Comparison of ENCODE assay signal across 25 cellular contexts in genomic region chr2:9113262-9113661, GRCh38.
A peak's percentile ranks its signal among the peaks of the same experiment; 100 is the strongest.
DNase-seq lines count a peak whose midpoint lies in the region; ATAC-seq, FAIRE-seq and TF ChIP-seq lines count a peak whose summit lies in the region.
"Had no signal": no experiment of that assay in that cellular context is flagged by ENCODE, and none has a peak within 500 bp of the region (broad histone marks: within the 10 kb centered on the region; RNA-seq: fewer than 3 reads in every experiment).

No MANE protein-coding gene starts in this region.

- no peaks in the 10 kb centered on the region for H3K79me2 ChIP-seq in K562 (ENCODE audit: control insufficient read depth, insufficient read depth, low read length)

- H3K9ac ChIP-seq in IMR-90 (ENCODE audit: low read depth, low read length) (no peak overlapping the region), K562 (ENCODE audit: insufficient read depth in 1 of 2, low read depth in 2 of 2, low read length in 2 of 2) (no peak overlapping the region), neuronal stem cell (ENCODE audit: low read depth, low read length, poor library complexity) (peak overlapping the region; percentile 73)

- H2AK5ac ChIP-seq in IMR-90 (ENCODE audit: low read depth, low read length) = peak overlapping the region; percentile 83; the same call in 1 of the 2 replicates
- H2AK5ac ChIP-seq in neuronal stem cell (ENCODE audit: low read depth, low read length) = no peak overlapping the region

- no peak for TF ChIP-seq EP300 in K562 (IDR thresholded peaks at IDR 0.05; ENCODE audit: low read length)

- H3K36me3 ChIP-seq in IMR-90 (ENCODE audit: control insufficient read depth, insufficient read depth, low read length) = no peaks in the 10 kb centered on the region
- H3K36me3 ChIP-seq in K562 (ENCODE audit: control insufficient read depth, insufficient read depth, low read length) = no peaks in the 10 kb centered on the region
- no peaks in the 10 kb centered on the region for H3K36me3 ChIP-seq in neuronal stem cell (replicated peaks in 1 of 2; ENCODE audit: control insufficient read depth in 2 of 2, insufficient read depth in 2 of 2, low read length in 2 of 2)
- H3K36me3 ChIP-seq: BE2C, HAP-1, Peyer's patch had no signal

- no peak overlapping the region for H3K4me3 ChIP-seq in IMR-90 (ENCODE audit: insufficient read depth, low read depth, low read length)
- H3K4me3 ChIP-seq in K562 = no peak overlapping the region
- no peak overlapping the region for H3K4me3 ChIP-seq in neuronal stem cell (ENCODE audit: low read length in 2 of 2)
- H3K4me3 ChIP-seq: GM23248, HAP-1, Peyer's patch had no signal

- H3K23ac ChIP-seq in IMR-90 (ENCODE audit: low read depth, low read length) = no peak overlapping the region
- H3K23ac ChIP-seq in neuronal stem cell (ENCODE audit: low read depth, low read length, poor library complexity) = no peak overlapping the region

- TF ChIP-seq CTCF in IMR-90 (conservative IDR thresholded peaks at IDR 0.05; ENCODE audit: low read depth, low read length) (no peak), K562 (IDR thresholded peaks at IDR 0.05 in 2 of 3, conservative IDR thresholded peaks at IDR 0.05 in 1 of 3; ENCODE audit: insufficient read depth in 2 of 3, low read depth in 1 of 3, low read length in 3 of 3) (no peak)

- H3K56ac ChIP-seq in IMR-90 (ENCODE audit: extremely low read depth, insufficient read depth, low read length) = no peak overlapping the region

- H3K27ac ChIP-seq in IMR-90 (ENCODE audit: insufficient read depth, low read length) (no peak overlapping the region), K562 (ENCODE audit: extremely low read depth, low read depth, low read length) (no peak overlapping the region), neuronal stem cell (replicated peaks; ENCODE audit: low read length) (no peak overlapping the region)
- H3K27ac ChIP-seq: Peyer's patch had no signal

- H3K79me1 ChIP-seq in IMR-90 (ENCODE audit: low read depth in 1 of 2, low read length in 2 of 2) = 0 out of 4 replicates have a peak, but pooled peaks cover 0 to 4% of the 10 kb centered on the region in 2 experiments
- no peaks in the 10 kb centered on the region for H3K79me1 ChIP-seq in neuronal stem cell (ENCODE audit: low read depth, low read length)

- in situ Hi-C loops in IMR-90 (cut with MboI; ENCODE audit: low sequenced_read_pairs) = no loop called here
- in situ Hi-C loops in K562 (cut with MboI) = no loop called here

- H3K14ac ChIP-seq in IMR-90 (replicated peaks; ENCODE audit: low read depth, low read length) = no peak overlapping the region
- H3K14ac ChIP-seq in neuronal stem cell (ENCODE audit: low read length) = no peak overlapping the region

- H2BK5ac ChIP-seq in IMR-90 (ENCODE audit: low read depth, low read length, poor library complexity, severe bottlenecking) (no peak overlapping the region), neuronal stem cell (ENCODE audit: low read length) (no peak overlapping the region)

- H3K9me1 ChIP-seq in IMR-90 (ENCODE audit: insufficient read depth, low read length) (peaks cover 16% of the 10 kb centered on the region), K562 (ENCODE audit: control insufficient read depth, insufficient read depth, low read length) (no peaks in the 10 kb centered on the region)

- H3K27me3 ChIP-seq in IMR-90 (ENCODE audit: control insufficient read depth, insufficient read depth, low read length) (no peaks in the 10 kb centered on the region), K562 (ENCODE audit: control insufficient read depth in 2 of 2, insufficient read depth in 2 of 2, low read length in 2 of 2) (no peaks in the 10 kb centered on the region), neuronal stem cell (ENCODE audit: control insufficient read depth in 3 of 3, insufficient read depth in 3 of 3, low read depth in 1 of 3, low read length in 3 of 3) (peaks cover 0 to 8% (median 0%) of the 10 kb centered on the region in 3 experiments)
- H3K27me3 ChIP-seq: BE2C, Peyer's patch had no signal

- H2BK15ac ChIP-seq in IMR-90 (ENCODE audit: low read depth, low read length) (peak overlapping the region; percentile 57; the same call in 1 of the 3 replicates), neuronal stem cell (ENCODE audit: low read length) (no peak overlapping the region)

- BruUV-seq in IMR-90 (replicated peaks; lab: Mats Ljungman, UMichigan) = no TSS peak
- no TSS peak for BruUV-seq in K562 (replicated peaks; lab: Mats Ljungman, UMichigan)

- H4K8ac ChIP-seq in IMR-90 (ENCODE audit: low read depth in 2 of 2, low read length in 2 of 2) (no peak overlapping the region), neuronal stem cell (ENCODE audit: low read depth, low read length) (no peak overlapping the region)

- no peak for TF ChIP-seq POLR2A in IMR-90 (IDR thresholded peaks at IDR 0.05; ENCODE audit: low read depth, low read length)
- TF ChIP-seq POLR2A in K562 (conservative IDR thresholded peaks at IDR 0.05) = no peak

- H3K4ac ChIP-seq in IMR-90 (ENCODE audit: low read depth, low read length) (peak overlapping the region; percentile 60), neuronal stem cell (ENCODE audit: low read length) (no peak overlapping the region)

- WGBS in IMR-90 (ENCODE audit: extremely low coverage in 2 of 2, insufficient read length in 1 of 2), 2 experiments = 20% methylated on average over 1 of the region's 6 CpGs; no CpG with 5 or more reads in 1 of the 2 experiments
- WGBS in K562 (ENCODE audit: insufficient coverage, low coverage, missing lambda C conversion rate) = 31% methylated on average over 4 of the region's 6 CpGs
- no CpG with 5 or more reads among the region's 6 CpGs for WGBS in neuronal stem cell (ENCODE audit: extremely low coverage in 2 of 2, insufficient read length in 2 of 2, insufficient replicate concordance in 1 of 2), 2 donors

- 0 out of 2 replicates have a peak overlapping the region, but pooled peaks have one; percentile 78 for H2BK120ac ChIP-seq in IMR-90 (ENCODE audit: low read depth, low read length)
- no peak overlapping the region for H2BK120ac ChIP-seq in neuronal stem cell (ENCODE audit: low read depth, low read length)

- FAIRE-seq in K562 (lab: Jason Lieb, UNC) = no peak
- FAIRE-seq: GM12891 had no signal

- H4K20me1 ChIP-seq in IMR-90 (ENCODE audit: insufficient read depth, low read length) (no peaks in the 10 kb centered on the region), K562 (replicated peaks; ENCODE audit: control insufficient read depth, insufficient read depth, low read length) (no peaks in the 10 kb centered on the region)

- no peak overlapping the region for H2BK12ac ChIP-seq in neuronal stem cell (ENCODE audit: low read length)

- H3K9me3 ChIP-seq in IMR-90 (ENCODE audit: control insufficient read depth, insufficient read depth, low read length) (no peaks in the 10 kb centered on the region), K562 (replicated peaks; ENCODE audit: control insufficient read depth, insufficient read depth, low read depth, low read length) (no peaks in the 10 kb centered on the region), neuronal stem cell (replicated peaks in 1 of 2; ENCODE audit: control insufficient read depth in 2 of 2, insufficient read depth in 1 of 2, low read depth in 1 of 2, low read length in 2 of 2) (no peaks in the 10 kb centered on the region)
- H3K9me3 ChIP-seq: BE2C, HAP-1, Peyer's patch had no signal

- peak; percentile 31 for DNase-seq in ELR (ENCODE audit: low read depth)
- no peak for DNase-seq in IMR-90
- DNase-seq in K562 (ENCODE audit: extremely low read depth in 1 of 4, low spot score in 3 of 4) = no peak
- DNase-seq in neuronal stem cell (ENCODE audit: low spot score) = no peak
- no peak for DNase-seq in T-helper 2 cell
- DNase-seq in SKM-1 treated with dmso at 0.1 percent for 144 hours (lab: John Stamatoyannopoulos, UW; ENCODE audit: unreplicated experiment) = no peak
- no peak for DNase-seq in SIG-M5 treated with dmso at 0.1 percent for 504 hours (lab: John Stamatoyannopoulos, UW; ENCODE audit: unreplicated experiment)
- DNase-seq: BE2C; CD4-positive, alpha-beta T cell; COR-L47; DMS 273 treated with DMSO at 0.1 percent for 48 hours; DND-41; GM23248; Karpas-422; NCI-H1694; NCI-H2081; NCI-H2171; NCI-H345; NCI-H524; NCI-H774; NK-92 treated with Interleukin-12 subunit alpha and Interleukin-12 subunit beta, amount 100 ng/mL, for 24 hours; Peyer's patch had no signal

- H2AFZ ChIP-seq in IMR-90 (replicated peaks; ENCODE audit: low read length, poor library complexity) (no peak overlapping the region), K562 (ENCODE audit: low read depth, low read length) (no peak overlapping the region), neuronal stem cell (ENCODE audit: low read length) (no peak overlapping the region)

- H4K91ac ChIP-seq in IMR-90 (ENCODE audit: insufficient read depth, low read depth, low read length) = no peak overlapping the region
- no peak overlapping the region for H4K91ac ChIP-seq in neuronal stem cell (ENCODE audit: low read depth, low read length, poor library complexity)

- dilution Hi-C loops in IMR-90 (cut with HindIII; ENCODE audit: low sequenced_read_pairs, unreplicated experiment) = no loop called here

- peak overlapping the region; percentile 89; the same call in 1 of the 2 replicates for H2BK20ac ChIP-seq in IMR-90 (ENCODE audit: low read depth, low read length)

- POLR2A ChIA-PET in IMR-90 (lab: Charles Lee; ENCODE audit: unreplicated experiment) (interaction anchor here (0.6 kb wide), 1 partner anchor 83 kb away, joined by 6 read pairs; no protein-coding TSS in a partner anchor), K562 (lab: Yijun Ruan, JAX) (no interaction called here)

- H3K4me1 ChIP-seq in IMR-90 (ENCODE audit: control insufficient read depth, insufficient read depth, low read length) (peaks cover 17% of the 10 kb centered on the region), K562 (replicated peaks in 1 of 2; ENCODE audit: control insufficient read depth in 2 of 2, insufficient read depth in 2 of 2, low read length in 2 of 2) (peaks cover 11 to 12% of the 10 kb centered on the region in 2 experiments; a peak in 4 of 5 replicates), neuronal stem cell (ENCODE audit: control insufficient read depth in 2 of 2, insufficient read depth in 1 of 2, low read depth in 1 of 2, low read length in 2 of 2) (peaks cover 0 to 4% of the 10 kb centered on the region in 2 donors)
- H3K4me1 ChIP-seq: HAP-1 had no signal

- CTCF ChIA-PET in IMR-90 (lab: Yijun Ruan, JAX) (interaction anchor here (0.7 kb wide), 1 partner anchor 241 kb away, joined by 4 read pairs; no protein-coding TSS in a partner anchor), K562 (lab: Yijun Ruan, JAX; ENCODE audit: low intra/inter-chr PET ratio) (no interaction called here)

- no peak overlapping the region for H3K4me2 ChIP-seq in IMR-90 (ENCODE audit: low read depth, low read length)
- H3K4me2 ChIP-seq in K562 (ENCODE audit: insufficient read depth, low read length) = no peak overlapping the region
- no peak overlapping the region for H3K4me2 ChIP-seq in neuronal stem cell (ENCODE audit: insufficient read depth, low read length, poor library complexity, severe bottlenecking)

- H3K18ac ChIP-seq in IMR-90 (ENCODE audit: low read depth, low read length) (no peak overlapping the region), neuronal stem cell (ENCODE audit: low read length) (peak overlapping the region; percentile 69)

- no peak overlapping the region for H2AK9ac ChIP-seq in IMR-90 (replicated peaks; ENCODE audit: low read depth, low read length, poor library complexity)

- ATAC-seq in IMR-90 (ENCODE audit: low read depth) (no peak), K562 (no peak)
- ATAC-seq: Right ventricle myocardium inferior had no signal

- intact Hi-C loops in IMR-90 (cut with micrococcal nuclease) (no loop called here), K562 (cut with micrococcal nuclease) (loop anchor here (5.0 to 10.0 kb wide), 2 partner anchors 241 to 598 kb away; no protein-coding TSS in a partner anchor)

- TF ChIP-seq RAD21 in IMR-90 (IDR thresholded peaks at IDR 0.05; ENCODE audit: low read length) (no peak), K562 (CRISPR knock-in tag; conservative IDR thresholded peaks at IDR 0.05 in 1 of 2, IDR thresholded peaks at IDR 0.05 in 1 of 2) (no peak)

- H4K5ac ChIP-seq in IMR-90 (ENCODE audit: low read depth, low read length) = no peak overlapping the region; the same call in 1 of the 2 replicates
